ENCODE assay signal across 12 cellular contexts in the genomic region with DNA sequence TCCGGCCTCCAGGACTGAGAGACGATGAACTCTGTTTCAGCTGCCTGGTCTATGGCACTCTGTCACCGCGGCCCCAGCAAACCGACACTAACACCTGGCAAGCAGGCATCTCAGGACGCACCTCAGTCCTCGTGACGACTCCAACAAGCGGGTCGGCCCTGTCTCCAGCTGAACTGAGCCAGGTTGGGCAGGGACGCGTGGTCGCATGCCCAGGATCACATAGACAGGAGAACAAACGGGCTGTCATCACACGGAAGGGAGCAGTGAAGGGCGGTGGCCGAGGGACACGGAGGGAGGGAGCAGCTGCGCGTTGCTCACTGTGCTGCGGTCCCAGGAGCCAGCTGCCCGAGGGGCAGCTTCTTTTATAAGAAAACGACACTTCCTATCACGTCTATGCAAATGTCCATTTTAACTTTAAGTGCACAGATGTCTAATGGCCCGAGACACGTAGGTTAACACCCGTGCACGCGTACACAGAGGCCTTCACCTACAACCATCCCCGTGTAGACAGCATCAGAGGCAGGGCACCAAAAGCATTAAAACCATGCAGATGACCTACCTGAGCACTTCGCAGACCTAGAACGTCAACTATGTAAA. TPM values are rescaled to one million over a fixed set of nuclear protein-coding genes. Genes with fewer than 3 reads are reported as not detected.
DNase-seq lines count a peak whose midpoint lies in the region; ATAC-seq and TF ChIP-seq lines count a peak whose summit lies in the region.
"Had no signal": no experiment of that assay in that cellular context is flagged by ENCODE, and none has a peak within 500 bp of the region (broad histone marks: within the 10 kb centered on the region; RNA-seq: fewer than 3 reads in every experiment).

No MANE protein-coding gene starts in this region.

- peak overlapping the region; percentile 51 for H3K27ac Mint-ChIP-seq in stimulated activated naive CD8-positive, alpha-beta T cell treated with anti-CD3 and anti-CD28 coated beads, Interleukin-15, Interleukin-2, amounts not matched to agents 100 ng/mL and 50 ng/mL, for 24 hours
- H3K27ac Mint-ChIP-seq in stimulated activated naive CD8-positive, alpha-beta T cell treated with anti-CD3 and anti-CD28 coated beads, Interleukin-15, amount 100 ng/mL, for 72 hours = no peak overlapping the region
- peak overlapping the region; percentile 93 for H3K27ac Mint-ChIP-seq in dendritic cell treated with granulocyte-macrophage colony-stimulating factor and Interleukin-4, amounts not matched to agents 40 ng/mL and 50 ng/mL, for 4 days
- H3K27ac Mint-ChIP-seq in naive thymus-derived CD4-positive, alpha-beta T cell = peak overlapping the region in 7 of 9 donors; percentile 18 to 99 (median 59)

- no peak for ATAC-seq in stimulated activated naive CD8-positive, alpha-beta T cell treated with anti-CD3 and anti-CD28 coated beads, Interleukin-15, amount 100 ng/mL, for 72 hours
- ATAC-seq in naive thymus-derived CD4-positive, alpha-beta T cell = no peak
- no peak for ATAC-seq in HG02571 (IDR thresholded peaks at IDR 0.05; ENCODE audit: unreplicated experiment)
- ATAC-seq in left lung = no peak
- no peak for ATAC-seq in GM21360 (IDR thresholded peaks at IDR 0.05; ENCODE audit: unreplicated experiment)
- ATAC-seq: activated CD8-positive, alpha-beta memory T cell treated with anti-CD3 and anti-CD28 coated beads, Interleukin-2, amount 10 ng/mL, durations not matched to agents 7 days and 5 days had no signal

- H3K36me3 ChIP-seq in naive thymus-derived CD4-positive, alpha-beta T cell (ENCODE audit: control insufficient read depth in 2 of 3, insufficient read depth in 3 of 3, low read length in 3 of 3) = peaks cover 0 to 10% (median 0%) of the 10 kb centered on the region in 3 experiments
- H3K36me3 ChIP-seq in left lung = peaks cover 0 to 16% of the 10 kb centered on the region in 2 donors

- H3K27me3 Mint-ChIP-seq in stimulated activated naive CD8-positive, alpha-beta T cell treated with anti-CD3 and anti-CD28 coated beads, Interleukin-15, Interleukin-2, amounts not matched to agents 100 ng/mL and 50 ng/mL, for 24 hours = no peaks in the 10 kb centered on the region
- H3K27me3 Mint-ChIP-seq in stimulated activated naive CD8-positive, alpha-beta T cell treated with anti-CD3 and anti-CD28 coated beads, Interleukin-15, amount 100 ng/mL, for 72 hours = no peaks in the 10 kb centered on the region
- no peaks in the 10 kb centered on the region for H3K27me3 Mint-ChIP-seq in dendritic cell treated with granulocyte-macrophage colony-stimulating factor and Interleukin-4, amounts not matched to agents 40 ng/mL and 50 ng/mL, for 4 days
- H3K27me3 Mint-ChIP-seq in naive thymus-derived CD4-positive, alpha-beta T cell = no peaks in the 10 kb centered on the region
- H3K27me3 Mint-ChIP-seq: activated CD8-positive, alpha-beta memory T cell treated with anti-CD3 and anti-CD28 coated beads, Interleukin-2, amount 10 ng/mL, durations not matched to agents 7 days and 5 days had no signal

- peaks cover 8 to 14% of the 10 kb centered on the region in 2 donors for H3K4me1 ChIP-seq in naive thymus-derived CD4-positive, alpha-beta T cell (ENCODE audit: control insufficient read depth in 2 of 2, insufficient read depth in 2 of 2, low read length in 2 of 2)
- H3K4me1 ChIP-seq in left lung = peaks cover 0 to 42% of the 10 kb centered on the region in 2 donors

- POLR2A ChIA-PET in naive thymus-derived CD4-positive, alpha-beta T cell (lab: Charles Lee) = no interaction called here

- H3K36me3 Mint-ChIP-seq in stimulated activated naive CD8-positive, alpha-beta T cell treated with anti-CD3 and anti-CD28 coated beads, Interleukin-15, Interleukin-2, amounts not matched to agents 100 ng/mL and 50 ng/mL, for 24 hours (ENCODE audit: low read depth) = peaks cover 29% of the 10 kb centered on the region
- H3K36me3 Mint-ChIP-seq in dendritic cell treated with granulocyte-macrophage colony-stimulating factor and Interleukin-4, amounts not matched to agents 40 ng/mL and 50 ng/mL, for 4 days (ENCODE audit: low read depth) = peaks cover 54% of the 10 kb centered on the region
- peaks cover 0 to 1% (median 0%) of the 10 kb centered on the region in 5 donors for H3K36me3 Mint-ChIP-seq in naive thymus-derived CD4-positive, alpha-beta T cell

- no peak overlapping the region for H3K27ac ChIP-seq in naive thymus-derived CD4-positive, alpha-beta T cell (ENCODE audit: low read depth, low read length)
- peak overlapping the region in 1 of 2 donors; percentile 82 for H3K27ac ChIP-seq in left lung
- H3K27ac ChIP-seq: epithelial cell of prostate had no signal

- no peak overlapping the region for H3K4me3 Mint-ChIP-seq in stimulated activated naive CD8-positive, alpha-beta T cell treated with anti-CD3 and anti-CD28 coated beads, Interleukin-15, Interleukin-2, amounts not matched to agents 100 ng/mL and 50 ng/mL, for 24 hours
- no peak overlapping the region for H3K4me3 Mint-ChIP-seq in stimulated activated naive CD8-positive, alpha-beta T cell treated with anti-CD3 and anti-CD28 coated beads, Interleukin-15, amount 100 ng/mL, for 72 hours
- no peak overlapping the region for H3K4me3 Mint-ChIP-seq in dendritic cell treated with granulocyte-macrophage colony-stimulating factor and Interleukin-4, amounts not matched to agents 40 ng/mL and 50 ng/mL, for 4 days
- peak overlapping the region in 4 of 10 donors; percentile 4 to 28 (median 15) for H3K4me3 Mint-ChIP-seq in naive thymus-derived CD4-positive, alpha-beta T cell
- H3K4me3 Mint-ChIP-seq: activated CD8-positive, alpha-beta memory T cell treated with anti-CD3 and anti-CD28 coated beads, Interleukin-2, amount 10 ng/mL, durations not matched to agents 7 days and 5 days had no signal

- H3K4me1 Mint-ChIP-seq in stimulated activated naive CD8-positive, alpha-beta T cell treated with anti-CD3 and anti-CD28 coated beads, Interleukin-15, Interleukin-2, amounts not matched to agents 100 ng/mL and 50 ng/mL, for 24 hours (ENCODE audit: low read depth) = peaks cover 41% of the 10 kb centered on the region
- H3K4me1 Mint-ChIP-seq in stimulated activated naive CD8-positive, alpha-beta T cell treated with anti-CD3 and anti-CD28 coated beads, Interleukin-15, amount 100 ng/mL, for 72 hours = peaks cover 60% of the 10 kb centered on the region
- peaks cover 73% of the 10 kb centered on the region for H3K4me1 Mint-ChIP-seq in dendritic cell treated with granulocyte-macrophage colony-stimulating factor and Interleukin-4, amounts not matched to agents 40 ng/mL and 50 ng/mL, for 4 days (ENCODE audit: low read depth)
- peaks cover 18 to 42% (median 35%) of the 10 kb centered on the region in 7 donors for H3K4me1 Mint-ChIP-seq in naive thymus-derived CD4-positive, alpha-beta T cell

- DNase-seq in stimulated activated naive CD8-positive, alpha-beta T cell treated with anti-CD3 and anti-CD28 coated beads, Interleukin-15, amount 100 ng/mL, for 72 hours = no peak
- DNase-seq in naive thymus-derived CD4-positive, alpha-beta T cell = no peak
- DNase-seq in left lung (no peak), NCI-H2029 (lab: John Stamatoyannopoulos, UW) (no peak)
- DNase-seq: activated CD8-positive, alpha-beta memory T cell treated with anti-CD3 and anti-CD28 coated beads, Interleukin-2, amount 10 ng/mL, durations not matched to agents 7 days and 5 days; DMS153; NCI-H2081 had no signal

- H3K9me3 ChIP-seq in naive thymus-derived CD4-positive, alpha-beta T cell (ENCODE audit: control insufficient read depth in 2 of 3, low read length in 3 of 3) = no peaks in the 10 kb centered on the region
- H3K9me3 ChIP-seq in left lung = no peaks in the 10 kb centered on the region

- no peaks in the 10 kb centered on the region for H3K9me3 Mint-ChIP-seq in stimulated activated naive CD8-positive, alpha-beta T cell treated with anti-CD3 and anti-CD28 coated beads, Interleukin-15, Interleukin-2, amounts not matched to agents 100 ng/mL and 50 ng/mL, for 24 hours
- H3K9me3 Mint-ChIP-seq in stimulated activated naive CD8-positive, alpha-beta T cell treated with anti-CD3 and anti-CD28 coated beads, Interleukin-15, amount 100 ng/mL, for 72 hours = no peaks in the 10 kb centered on the region
- H3K9me3 Mint-ChIP-seq in dendritic cell treated with granulocyte-macrophage colony-stimulating factor and Interleukin-4, amounts not matched to agents 40 ng/mL and 50 ng/mL, for 4 days = no peaks in the 10 kb centered on the region
- no peaks in the 10 kb centered on the region for H3K9me3 Mint-ChIP-seq in naive thymus-derived CD4-positive, alpha-beta T cell

- intact Hi-C loops in dendritic cell treated with granulocyte-macrophage colony-stimulating factor and Interleukin-4, amounts not matched to agents 40 ng/mL and 50 ng/mL, for 4 days (cut with micrococcal nuclease) = no loop called here
- intact Hi-C loops in naive thymus-derived CD4-positive, alpha-beta T cell (cut with micrococcal nuclease) = no loop called here
- intact Hi-C loops in left lung (cut with DNase I) = no loop called here

- no peaks in the 10 kb centered on the region for H3K27me3 ChIP-seq in naive thymus-derived CD4-positive, alpha-beta T cell (ENCODE audit: control insufficient read depth in 2 of 2, insufficient read depth in 2 of 2, low read length in 2 of 2)
- H3K27me3 ChIP-seq in left lung = no peaks in the 10 kb centered on the region

- H3K4me3 ChIP-seq in naive thymus-derived CD4-positive, alpha-beta T cell (ENCODE audit: low read length) = no peak overlapping the region
- no peak overlapping the region for H3K4me3 ChIP-seq in left lung

- CTCF ChIA-PET in naive thymus-derived CD4-positive, alpha-beta T cell (lab: Charles Lee) = no interaction called here

- TF ChIP-seq CTCF in left lung (IDR thresholded peaks at IDR 0.05) = no peak

RNA-seq across cellular contexts. Expression of a gene that starts 8.9 kb away (rescaled TPM):
- total RNA-seq in naive thymus-derived CD4-positive, alpha-beta T cell = 10 to 100 TPM; 32.2 to 47.8 (median 37.9) TPM
- polyA plus RNA-seq in naive thymus-derived CD4-positive, alpha-beta T cell = 10 to 100 TPM; 25.3 to 40.9 TPM
- total RNA-seq in left lung = 10 to 100 TPM; 39.6 to 46.3 TPM

RNA-seq across cellular contexts. Expression of a gene that starts 11.1 kb away (rescaled TPM):
- 10 to 100 TPM; 26.4 to 98.2 (median 29.7) TPM for total RNA-seq in naive thymus-derived CD4-positive, alpha-beta T cell
- polyA plus RNA-seq in naive thymus-derived CD4-positive, alpha-beta T cell = 10 to 100 TPM; 27.6 to 38.4 TPM
- total RNA-seq in left lung = 10 to 100 TPM; 46.3 to 65.3 TPM

RNA-seq across cellular contexts. Expression of a gene that starts 34.4 kb away (rescaled TPM):
- 10 to 100 TPM; 10.1 to 28.5 (median 17.8) TPM for total RNA-seq in naive thymus-derived CD4-positive, alpha-beta T cell
- polyA plus RNA-seq in naive thymus-derived CD4-positive, alpha-beta T cell = 10 to 100 TPM; 40.7 to 42.1 TPM
- total RNA-seq in left lung = 10 to 100 TPM; 28.4 to 33.6 TPM

RNA-seq across cellular contexts. Expression of a gene that starts 45.5 kb away (rescaled TPM):
- 1 to 10 TPM; 3.7 to 9.2 (median 5.8) TPM for total RNA-seq in naive thymus-derived CD4-positive, alpha-beta T cell
- polyA plus RNA-seq in naive thymus-derived CD4-positive, alpha-beta T cell = 1 to 10 TPM; 3.6 to 7.1 TPM
- total RNA-seq in left lung = 1 to 10 TPM; 2.1 to 4.1 TPM

RNA-seq across cellular contexts. Expression of a gene that starts 53.0 kb away (rescaled TPM):
- total RNA-seq in naive thymus-derived CD4-positive, alpha-beta T cell = under 1 TPM in 4 of 5 experiments, not detected in 1; 0.07 to 0.53 (median 0.33) TPM
- not detected for polyA plus RNA-seq in naive thymus-derived CD4-positive, alpha-beta T cell
- total RNA-seq in left lung = 1 to 10 TPM in 1 of 2 donors, under 1 TPM in 1; 0.71 to 2.0 TPM
- total RNA-seq: activated CD8-positive, alpha-beta memory T cell treated with anti-CD3 and anti-CD28 coated beads, Interleukin-2, amount 10 ng/mL, durations not matched to agents 7 days and 5 days had no signal

Comparison
In these comparisons a context has a peak if more than half of its experiments do, and no peak if none do; other contexts are left out.
1. H3K27ac Mint-ChIP-seq: peak in stimulated activated naive CD8-positive, alpha-beta T cell treated with anti-CD3 and anti-CD28 coated beads, Interleukin-15, Interleukin-2, amounts not matched to agents 100 ng/mL and 50 ng/mL, for 24 hours (single experiment), dendritic cell treated with granulocyte-macrophage colony-stimulating factor and Interleukin-4, amounts not matched to agents 40 ng/mL and 50 ng/mL, for 4 days (single experiment) and naive thymus-derived CD4-positive, alpha-beta T cell (7 of 9); none in stimulated activated naive CD8-positive, alpha-beta T cell treated with anti-CD3 and anti-CD28 coated beads, Interleukin-15, amount 100 ng/mL, for 72 hours (0 of 2).